ENCODE assay signal across 1 cellular context in the genomic region with DNA sequence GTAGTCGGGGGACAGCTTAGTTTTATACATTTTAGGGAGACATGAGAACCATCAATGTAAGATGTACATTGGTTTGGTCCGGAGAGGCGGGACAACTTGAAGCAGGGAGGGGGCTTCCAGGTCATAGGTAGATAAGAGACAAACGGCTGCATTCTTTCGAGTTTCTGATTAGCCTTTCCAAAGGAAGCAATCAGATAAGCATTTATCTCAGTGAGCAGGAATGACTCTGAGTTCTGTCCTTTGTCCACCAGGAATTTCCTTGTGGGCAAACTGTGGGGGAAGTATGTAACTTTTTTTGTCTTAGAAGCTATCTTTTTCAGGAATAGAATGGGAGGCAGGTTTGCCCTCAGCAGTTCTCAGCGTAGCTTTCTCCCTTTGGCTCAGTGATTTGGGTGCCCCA.
TF ChIP-seq lines count a peak whose summit lies in the region.

No MANE protein-coding gene starts in this region.

TF ChIP-seq in endothelial cell of umbilical vein, 7 proteins besides CTCF, POLR2A, EP300 and RAD21:
- no peak for TF ChIP-seq GATA2 (IDR thresholded peaks at IDR 0.05; ENCODE audit: insufficient read depth, insufficient read length, low read depth, low read length)
- no peak for TF ChIP-seq POLR2AphosphoS5 (IDR thresholded peaks at IDR 0.05; ENCODE audit: insufficient read depth, low read depth, low read length)
- no peak for TF ChIP-seq EZH2 (IDR thresholded peaks at IDR 0.05; ENCODE audit: borderline replicate concordance, low read depth, low read length, severe bottlenecking)
- no peak for TF ChIP-seq JUN (IDR thresholded peaks at IDR 0.05; ENCODE audit: borderline replicate concordance, insufficient read depth, insufficient read length, low read depth)
- TF ChIP-seq FOS (IDR thresholded peaks at IDR 0.05; ENCODE audit: borderline replicate concordance, insufficient read depth, low read length) = no peak
- no peak for TF ChIP-seq MYC (IDR thresholded peaks at IDR 0.05; ENCODE audit: low read depth, low read length)
- no peak for TF ChIP-seq MAX (IDR thresholded peaks at IDR 0.05; ENCODE audit: insufficient read depth, insufficient read length)
